In genomic region chr6:82619573-82619972, GRCh38 we compare ENCODE assay signal across 30 cellular contexts.
"Had no signal": no experiment of that assay in that cellular context is flagged by ENCODE, and none has a peak within 500 bp of the region (broad histone marks: within the 10 kb centered on the region; RNA-seq: fewer than 3 reads in every experiment).

No MANE protein-coding gene starts in this region.

- H3K9ac ChIP-seq: parathyroid adenoma had no signal

- H3K4me1 Mint-ChIP-seq: naive B cell; natural killer cell; neural crest cell; stimulated activated effector memory CD8-positive, alpha-beta T cell treated with anti-CD3 and anti-CD28 coated beads, Interleukin-12 subunit alpha, Interleukin-12 subunit beta, amount 100 ng/mL, for 72 hours; stimulated activated naive B cell treated with anti-CD40 and anti-IgM and Interleukin-4, amounts not matched to agents 10 μg/mL and 1 μg/mL and 100 μg/mL, for 72 hours had no signal

- H3K36me3 ChIP-seq: neutrophil, ovary, stomach, thoracic aorta, thyroid gland, tibial nerve, upper lobe of left lung, vagina had no signal

- H3K27ac Mint-ChIP-seq: naive B cell; natural killer cell; nephron; progenitor cell of endocrine pancreas; stimulated activated effector memory CD8-positive, alpha-beta T cell treated with anti-CD3 and anti-CD28 coated beads, Interleukin-12 subunit alpha, Interleukin-12 subunit beta, amount 100 ng/mL, for 72 hours; stimulated activated naive B cell treated with anti-CD40 and anti-IgM and Interleukin-4, amounts not matched to agents 10 μg/mL and 1 μg/mL and 100 μg/mL, for 72 hours; stimulated activated naive CD8-positive, alpha-beta T cell treated with anti-CD3 and anti-CD28 coated beads, Interleukin-15, Interleukin-2, amounts not matched to agents 100 ng/mL and 50 ng/mL, for 24 hours had no signal

- H3K27ac ChIP-seq: neutrophil, ovary, parathyroid adenoma, psoas muscle, skin epidermis, stomach, thoracic aorta, thyroid gland, tibial nerve, upper lobe of left lung, vagina had no signal

- H3K4me3 Mint-ChIP-seq: naive B cell; natural killer cell; nephron; neural crest cell; stimulated activated effector memory CD8-positive, alpha-beta T cell treated with anti-CD3 and anti-CD28 coated beads, Interleukin-12 subunit alpha, Interleukin-12 subunit beta, amount 100 ng/mL, for 72 hours; stimulated activated naive B cell treated with anti-CD40 and anti-IgM and Interleukin-4, amounts not matched to agents 10 μg/mL and 1 μg/mL and 100 μg/mL, for 72 hours; stimulated activated naive CD8-positive, alpha-beta T cell treated with anti-CD3 and anti-CD28 coated beads, Interleukin-15, Interleukin-2, amounts not matched to agents 100 ng/mL and 50 ng/mL, for 24 hours had no signal

- H2AFZ ChIP-seq: parathyroid adenoma had no signal

- H3K27me3 Mint-ChIP-seq: naive B cell; progenitor cell of endocrine pancreas; stimulated activated naive B cell treated with anti-CD40 and anti-IgM and Interleukin-4, amounts not matched to agents 10 μg/mL and 1 μg/mL and 100 μg/mL, for 72 hours; stimulated activated naive CD8-positive, alpha-beta T cell treated with anti-CD3 and anti-CD28 coated beads, Interleukin-15, Interleukin-2, amounts not matched to agents 100 ng/mL and 50 ng/mL, for 24 hours had no signal

- H3K36me3 Mint-ChIP-seq: naive B cell; natural killer cell; stimulated activated effector memory CD8-positive, alpha-beta T cell treated with anti-CD3 and anti-CD28 coated beads, Interleukin-12 subunit alpha, Interleukin-12 subunit beta, amount 100 ng/mL, for 72 hours; stimulated activated naive B cell treated with anti-CD40 and anti-IgM and Interleukin-4, amounts not matched to agents 10 μg/mL and 1 μg/mL and 100 μg/mL, for 72 hours had no signal

- FAIRE-seq: urothelium cell line had no signal

- H3K9me3 ChIP-seq: neutrophil, ovary, psoas muscle, thoracic aorta, thyroid gland, tibial nerve, upper lobe of left lung, vagina had no signal

- DNase-seq: naive B cell; natural killer cell; nucleus accumbens; ovary; posterior cingulate gyrus; psoas muscle; right cardiac atrium; stimulated activated CD4-positive, alpha-beta T cell treated with anti-CD3 and anti-CD28 coated beads, Interleukin-15, amount 100 ng/mL, for 24 hours; stimulated activated CD4-positive, alpha-beta T cell treated with anti-CD3 and anti-CD28 coated beads, Interleukin-2, amount 100 ng/mL, for 24 hours; stimulated activated CD4-positive, alpha-beta T cell treated with anti-CD3 and anti-CD28 coated beads, Interleukin-2, amount 100 ng/mL, for 48 hours; stimulated activated CD4-positive, alpha-beta T cell treated with anti-CD3 and anti-CD28 coated beads, Interleukin-4, amount 100 ng/mL, for 24 hours; stimulated activated naive B cell treated with anti-CD40 and anti-IgM and Interleukin-4, amounts not matched to agents 10 μg/mL and 1 μg/mL and 100 μg/mL, for 72 hours; stimulated activated naive CD4-positive, alpha-beta T cell treated with Interleukin-2 at 50 U/mL for 16 hours; stomach; thyroid gland; trophoblast cell; upper lobe of left lung had no signal

- H3K9me3 Mint-ChIP-seq: nephron; stimulated activated naive CD8-positive, alpha-beta T cell treated with anti-CD3 and anti-CD28 coated beads, Interleukin-15, Interleukin-2, amounts not matched to agents 100 ng/mL and 50 ng/mL, for 24 hours had no signal

- H3K4me1 ChIP-seq: parathyroid adenoma, psoas muscle, stomach, thyroid gland, tibial nerve, upper lobe of left lung, vagina had no signal

- ATAC-seq: natural killer cell; psoas muscle; right cardiac atrium; sciatic nerve; stimulated activated effector memory CD8-positive, alpha-beta T cell treated with anti-CD3 and anti-CD28 coated beads, Interleukin-12 subunit alpha, Interleukin-12 subunit beta, amount 100 ng/mL, for 72 hours; stimulated activated naive B cell treated with anti-CD40 and anti-IgM and Interleukin-4, amounts not matched to agents 10 μg/mL and 1 μg/mL and 100 μg/mL, for 72 hours had no signal

- H3K79me2 ChIP-seq: parathyroid adenoma had no signal

- H3K27me3 ChIP-seq: neutrophil, ovary, stomach, thyroid gland, tibial nerve, upper lobe of left lung, vagina had no signal

- H3K4me3 ChIP-seq: ovary, psoas muscle, skin epidermis, stomach, thoracic aorta, thyroid gland, tibial nerve, upper lobe of left lung, vagina had no signal
